26 cellular contexts compared by ENCODE assay signal in the genomic region with DNA sequence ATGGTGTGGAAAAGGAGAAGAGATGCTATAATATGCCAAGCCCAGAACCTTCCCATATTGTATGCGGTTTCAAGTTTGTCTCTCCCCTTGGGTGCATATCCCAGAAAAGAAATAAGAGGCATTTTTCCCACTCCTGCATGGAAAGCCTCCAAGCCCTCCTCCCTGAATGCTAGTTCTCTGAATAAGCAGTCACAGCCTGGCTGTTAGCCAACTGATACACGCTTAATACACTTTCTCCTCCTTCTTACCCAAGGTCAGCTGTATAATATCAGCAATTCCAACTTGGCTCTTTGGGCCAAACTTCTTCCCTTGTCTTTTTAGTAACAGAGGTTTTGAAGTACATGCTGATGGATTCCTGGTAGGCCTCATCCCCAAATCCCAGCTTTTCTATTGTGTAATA.
"Had no signal": no experiment of that assay in that cellular context is flagged by ENCODE, and none has a peak within 500 bp of the region (broad histone marks: within the 10 kb centered on the region; RNA-seq: fewer than 3 reads in every experiment).

No MANE protein-coding gene starts in this region.

- H3K4me1 ChIP-seq: esophagus muscularis mucosa, gastrocnemius medialis, lower lobe of right lung, sigmoid colon, stomach, tibial artery, upper lobe of right lung had no signal

- H3K9me3 ChIP-seq: esophagus muscularis mucosa, gastrocnemius medialis, lower lobe of right lung, stomach, tibial artery, upper lobe of right lung had no signal

- DNase-seq: activated CD4-positive, alpha-beta T cell treated with anti-CD3 and anti-CD28 coated beads for 4 hours; activated CD4-positive, alpha-beta T cell treated with anti-CD3 and anti-CD28 coated beads, Interleukin-2, amount 50 U/mL, for 4 hours; activated naive CD4-positive, alpha-beta T cell; activated T-cell treated with anti-CD3 and anti-CD28 coated beads for 4 hours; activated T-cell treated with anti-CD3 and anti-CD28 coated beads, Interleukin-2, amount 50 U/mL, for 72 hours; anterior cingulate cortex; brain microvascular endothelial cell; caudate nucleus; gastrocnemius medialis; hypothalamus; immature natural killer cell; lower lobe of right lung; mesenchymal stem cell; naive thymus-derived CD8-positive, alpha-beta T cell; retina; sigmoid colon; stimulated activated CD4-positive, alpha-beta T cell treated with anti-CD3 and anti-CD28 coated beads, Interleukin-1b, Interleukin-23, amount 100 ng/mL, for 48 hours; stimulated activated CD4-positive, alpha-beta T cell treated with anti-CD3 and anti-CD28 coated beads, Interleukin-4, amount 100 ng/mL, for 4 hours; stimulated activated CD8-positive, alpha-beta memory T cell treated with anti-CD3 and anti-CD28 coated beads, Interleukin-4, amount 100 ng/mL, for 48 hours; stomach; T-helper 1 cell; tibial artery; upper lobe of right lung had no signal

- H3K27ac ChIP-seq: brain microvascular endothelial cell, esophagus muscularis mucosa, gastrocnemius medialis, lower lobe of right lung, sigmoid colon, stomach, tibial artery, upper lobe of right lung, VCaP had no signal

- H3K27me3 ChIP-seq: brain microvascular endothelial cell, esophagus muscularis mucosa, gastrocnemius medialis, sigmoid colon, stomach, tibial artery, upper lobe of right lung had no signal

- H3K4me2 ChIP-seq: smooth muscle cell had no signal

- H3K36me3 ChIP-seq: brain microvascular endothelial cell, esophagus muscularis mucosa, gastrocnemius medialis, lower lobe of right lung, sigmoid colon, stomach, tibial artery, upper lobe of right lung had no signal

- H3K4me3 ChIP-seq: esophagus muscularis mucosa, gastrocnemius medialis, lower lobe of right lung, sigmoid colon, smooth muscle cell, stomach, tibial artery, upper lobe of right lung had no signal
